In the genomic region with DNA sequence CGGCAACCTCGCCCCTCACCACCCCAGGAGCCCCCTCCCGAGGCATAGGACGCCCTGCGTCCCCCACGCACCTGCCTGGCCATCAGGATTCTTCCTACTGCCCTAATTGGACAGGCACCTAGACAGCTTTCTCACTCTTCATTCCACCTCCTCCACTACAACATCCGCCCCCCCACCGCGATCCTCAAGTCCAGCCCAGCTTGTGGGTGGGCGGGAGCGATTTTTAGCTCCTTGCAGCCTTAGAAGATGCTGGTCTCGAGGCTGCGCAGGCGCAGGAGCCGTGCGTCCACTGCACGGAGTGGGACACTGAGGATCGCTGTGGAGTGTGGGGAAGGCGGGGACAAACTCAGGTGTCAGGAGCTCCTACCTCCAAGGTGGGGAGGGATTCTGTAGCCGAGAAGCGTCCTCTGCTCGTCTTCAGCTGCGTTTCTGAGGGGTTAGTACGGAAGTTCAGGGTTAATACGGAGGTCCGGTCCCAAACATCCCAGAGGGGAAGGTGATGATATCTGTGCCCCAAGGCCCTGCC, we compare ENCODE assay signal across 8 cellular contexts. TPM values are rescaled to one million over a fixed set of nuclear protein-coding genes. Genes with fewer than 3 reads are reported as not detected.
DNase-seq lines count a peak whose midpoint lies in the region; ATAC-seq and TF ChIP-seq lines count a peak whose summit lies in the region.

A gene (minus strand): TSS at position 162 of the 526 bp plus-strand sequence. CDS start 4,600 bp downstream, outside the sequence.

- DNase-seq in H9 (peak; percentile 46), right lobe of liver (no peak), CD1c-positive myeloid dendritic cell (ENCODE audit: extremely low spot score) (no peak), HCEC 1CT (no peak), GM10266 (ENCODE audit: extremely low spot score) (no peak)
- DNase-seq in activated naive CD8-positive, alpha-beta T cell treated with anti-CD3 and anti-CD28 coated beads for 36 hours = no peak

- no peak within 1 kb of the TSS for H4K5ac ChIP-seq in H9 (ENCODE audit: insufficient read length, low read depth, low read length)

- no CpG with 5 or more reads among the region's 26 CpGs for WGBS in H9 (ENCODE audit: extremely low coverage, insufficient read length, low lambda C conversion rate)
- WGBS in right lobe of liver (ENCODE audit: insufficient coverage, low coverage, low lambda C conversion rate, missing lambda C conversion rate) = 4% methylated on average over 11 of the region's 26 CpGs

- H3K27me3 ChIP-seq in ACC112 (ENCODE audit: insufficient read depth, low read length) (peaks cover 67% of the 10 kb centered on the region), H9 (ENCODE audit: insufficient read depth, low read length) (peaks cover 3% of the 10 kb centered on the region; the same call in 1 of the 2 replicates), right lobe of liver (peaks cover 0 to 27% of the 10 kb centered on the region in 2 donors)

- H3K36me3 Mint-ChIP-seq in H9 (ENCODE audit: insufficient read depth in 1 of 3, low read depth in 3 of 3) = no peaks in the 10 kb centered on the region; a peak in 1 of 7 replicates
- no peaks in the 10 kb centered on the region for H3K36me3 Mint-ChIP-seq in activated naive CD8-positive, alpha-beta T cell treated with anti-CD3 and anti-CD28 coated beads for 36 hours

- H3K4me2 ChIP-seq in H9 (ENCODE audit: insufficient read depth, insufficient read length, low read length) = peak within 1 kb of the TSS; percentile 76

- H3K79me1 ChIP-seq in H9 (ENCODE audit: insufficient read depth, low read depth, low read length, poor library complexity, severe bottlenecking) = no peaks in the 10 kb centered on the region

- no peak within 1 kb of the TSS for H2BK12ac ChIP-seq in H9 (ENCODE audit: insufficient read length, low read depth, low read length)

- H2BK20ac ChIP-seq in H9 (ENCODE audit: low read depth, low read length, poor library complexity, severe bottlenecking) = no peak within 1 kb of the TSS

- no peak within 1 kb of the TSS for H2AK5ac ChIP-seq in H9 (ENCODE audit: insufficient read length, low read length)

- peaks cover 10% of the 10 kb centered on the region for H3K23me2 ChIP-seq in H9 (ENCODE audit: insufficient read length, low read depth, low read length, poor library complexity, severe bottlenecking)

- no peak within 1 kb of the TSS for H3K9ac ChIP-seq in H9 (ENCODE audit: extremely low read depth, insufficient read length, low read length)

- H3K18ac ChIP-seq in H9 (ENCODE audit: insufficient read length, low read depth, low read length) = no peak within 1 kb of the TSS

- no peak within 1 kb of the TSS for H3K4ac ChIP-seq in H9 (ENCODE audit: low read depth, low read length)

- no peak within 1 kb of the TSS for H2BK5ac ChIP-seq in H9 (ENCODE audit: insufficient read length, low read length)

- H3K27me3 Mint-ChIP-seq in H9 (ENCODE audit: low read depth) = peaks cover 46% of the 10 kb centered on the region
- H3K27me3 Mint-ChIP-seq in activated naive CD8-positive, alpha-beta T cell treated with anti-CD3 and anti-CD28 coated beads for 36 hours = peaks cover 91% of the 10 kb centered on the region

- no peak within 1 kb of the TSS for H4K91ac ChIP-seq in H9 (ENCODE audit: insufficient read length, low read depth, low read length)

- no peaks in the 10 kb centered on the region; a peak in 1 of 5 replicates for H3K9me3 Mint-ChIP-seq in H9
- no peaks in the 10 kb centered on the region for H3K9me3 Mint-ChIP-seq in activated naive CD8-positive, alpha-beta T cell treated with anti-CD3 and anti-CD28 coated beads for 36 hours

- H3K9me3 ChIP-seq in H9 (ENCODE audit: control insufficient read depth, low read depth, low read length) (no peaks in the 10 kb centered on the region), right lobe of liver (no peaks in the 10 kb centered on the region)

- peak within 1 kb of the TSS; percentile 68 to 90 for H3K4me3 Mint-ChIP-seq in H9
- peak within 1 kb of the TSS; percentile 58 for H3K4me3 Mint-ChIP-seq in activated naive CD8-positive, alpha-beta T cell treated with anti-CD3 and anti-CD28 coated beads for 36 hours

- no peak within 1 kb of the TSS for H3K27ac Mint-ChIP-seq in H9
- no peak within 1 kb of the TSS for H3K27ac Mint-ChIP-seq in activated naive CD8-positive, alpha-beta T cell treated with anti-CD3 and anti-CD28 coated beads for 36 hours

- H3K4me1 Mint-ChIP-seq in H9 = peaks cover 31 to 40% of the 10 kb centered on the region in 2 experiments
- peaks cover 19% of the 10 kb centered on the region for H3K4me1 Mint-ChIP-seq in activated naive CD8-positive, alpha-beta T cell treated with anti-CD3 and anti-CD28 coated beads for 36 hours

- H2AFZ ChIP-seq in ACC112 (ENCODE audit: low read length, unreplicated experiment) = no peak within 1 kb of the TSS
- no peak within 1 kb of the TSS for H2AFZ ChIP-seq in H9 (ENCODE audit: low read length)

- H3K79me2 ChIP-seq in ACC112 (ENCODE audit: control insufficient read depth, insufficient read depth, low read length, unreplicated experiment) (no peaks in the 10 kb centered on the region), H9 (ENCODE audit: insufficient read depth, low read length) (no peaks in the 10 kb centered on the region)

- no peaks in the 10 kb centered on the region for H3K36me3 ChIP-seq in ACC112 (ENCODE audit: insufficient read depth, low read length)
- H3K36me3 ChIP-seq in right lobe of liver = no peaks in the 10 kb centered on the region

- H3K27ac ChIP-seq in ACC112 (ENCODE audit: low read depth, low read length) (no peak within 1 kb of the TSS), H9 (ENCODE audit: insufficient read length, low read depth, low read length) (no peak within 1 kb of the TSS), right lobe of liver (no peak within 1 kb of the TSS)

- H3K23ac ChIP-seq in H9 (ENCODE audit: insufficient read length, low read depth, low read length) = no peak within 1 kb of the TSS

- H3T11ph ChIP-seq in H9 (ENCODE audit: low read length) = no peak within 1 kb of the TSS

- no peaks in the 10 kb centered on the region for H4K20me1 ChIP-seq in H9 (ENCODE audit: control insufficient read depth, insufficient read depth, insufficient read length)

- no peak within 1 kb of the TSS; the same call in 1 of the 2 replicates for H3K14ac ChIP-seq in H9 (ENCODE audit: insufficient read depth, low read length)

- H3K4me3 ChIP-seq in ACC112 (ENCODE audit: low read depth, low read length) = peak within 1 kb of the TSS; percentile 59
- peak within 1 kb of the TSS in 2 of 3 donors; percentile 7 to 12 for H3K4me3 ChIP-seq in right lobe of liver

- H2BK15ac ChIP-seq in H9 (ENCODE audit: low read depth, low read length) = no peak within 1 kb of the TSS

- no peak within 1 kb of the TSS for H3K56ac ChIP-seq in H9 (ENCODE audit: insufficient read length, low read depth, low read length)

- ATAC-seq in right lobe of liver (no peak), GM19328 (IDR thresholded peaks at IDR 0.05; ENCODE audit: unreplicated experiment) (no peak)

- no peak within 1 kb of the TSS for H4K8ac ChIP-seq in H9 (replicated peaks; ENCODE audit: insufficient read length, low read depth, low read length)

- no peak for TF ChIP-seq POLR2A in right lobe of liver (IDR thresholded peaks at IDR 0.05)

- intact Hi-C loops in right lobe of liver (cut with DNase I) = no loop called here

- TF ChIP-seq CTCF in H9 (conservative IDR thresholded peaks at IDR 0.05) (no peak), right lobe of liver (IDR thresholded peaks at IDR 0.05) (no peak), GM10266 (IDR thresholded peaks at IDR 0.05; ENCODE audit: control insufficient read depth, insufficient read depth, low read depth, missing control alignments) (no peak)

- H3K4me1 ChIP-seq in ACC112 (ENCODE audit: control insufficient read depth, insufficient read depth, low read length, unreplicated experiment) (no peaks in the 10 kb centered on the region), H9 (ENCODE audit: insufficient read depth, low read length) (no peaks in the 10 kb centered on the region; the same call in 1 of the 2 replicates), right lobe of liver (peaks cover 0 to 3% (median 0%) of the 10 kb centered on the region in 4 donors)

- H2BK120ac ChIP-seq in H9 (ENCODE audit: low read depth, low read length, poor library complexity, severe bottlenecking) = no peak within 1 kb of the TSS

RNA-seq across cellular contexts. Expression of the gene that starts here (rescaled TPM):
- total RNA-seq in H9 (2021) (5.6 and 6.4 TPM in 2 replicates), right lobe of liver (not detected)
- not detected for total RNA-seq in activated naive CD8-positive, alpha-beta T cell treated with anti-CD3 and anti-CD28 coated beads for 36 hours
